ENCODE assay signal across 8 cellular contexts in genomic region chr3:111967651-111968274, GRCh38. TPM values are rescaled to one million over a fixed set of nuclear protein-coding genes. Genes with fewer than 3 reads are reported as not detected.
DNase-seq lines count a peak whose midpoint lies in the region; ATAC-seq lines count a peak whose summit lies in the region.

No MANE protein-coding gene starts in this region.

- H3K27ac Mint-ChIP-seq in activated CD4-positive, alpha-beta memory T cell treated with anti-CD3 and anti-CD28 coated beads, Interleukin-2, amount 10 ng/mL, durations not matched to agents 7 days and 5 days: no peak overlapping the region

- no peaks in the 10 kb centered on the region for H3K36me3 Mint-ChIP-seq in activated CD4-positive, alpha-beta memory T cell treated with anti-CD3 and anti-CD28 coated beads, Interleukin-2, amount 10 ng/mL, durations not matched to agents 7 days and 5 days (ENCODE audit: low read depth)

- POLR2A ChIA-PET in activated CD4-positive, alpha-beta memory T cell treated with anti-CD3 and anti-CD28 coated beads, Interleukin-2, amount 10 ng/mL, durations not matched to agents 7 days and 5 days (lab: Charles Lee): interaction anchor here (3.1 to 3.8 kb wide), 2 partner anchors 12 to 251 kb away, joined by 17 to 21 read pairs; partner anchors contain the start of gene ABHD10

- no peaks in the 10 kb centered on the region for H3K9me3 Mint-ChIP-seq in activated CD4-positive, alpha-beta memory T cell treated with anti-CD3 and anti-CD28 coated beads, Interleukin-2, amount 10 ng/mL, durations not matched to agents 7 days and 5 days

- H3K27me3 Mint-ChIP-seq in activated CD4-positive, alpha-beta memory T cell treated with anti-CD3 and anti-CD28 coated beads, Interleukin-2, amount 10 ng/mL, durations not matched to agents 7 days and 5 days: no peaks in the 10 kb centered on the region

- peaks cover 12% of the 10 kb centered on the region for H3K4me1 Mint-ChIP-seq in activated CD4-positive, alpha-beta memory T cell treated with anti-CD3 and anti-CD28 coated beads, Interleukin-2, amount 10 ng/mL, durations not matched to agents 7 days and 5 days

- CTCF ChIA-PET in activated CD4-positive, alpha-beta memory T cell treated with anti-CD3 and anti-CD28 coated beads, Interleukin-2, amount 10 ng/mL, durations not matched to agents 7 days and 5 days (lab: Charles Lee): interaction anchor here (0.6 to 10.8 kb wide), 40 partner anchors 9 to 887 kb away, joined by 3 to 200 read pairs (median 4); partner anchors contain the start of genes ABHD10 and PHLDB2

- ATAC-seq in GM19467 (IDR thresholded peaks at IDR 0.05; ENCODE audit: unreplicated experiment) (peak; percentile 92), HG03575 (IDR thresholded peaks at IDR 0.05; ENCODE audit: extremely low read depth, insufficient number of reproducible peaks, low FRiP score, unreplicated experiment) (peak; percentile 90)

- no peak overlapping the region for H3K4me3 Mint-ChIP-seq in activated CD4-positive, alpha-beta memory T cell treated with anti-CD3 and anti-CD28 coated beads, Interleukin-2, amount 10 ng/mL, durations not matched to agents 7 days and 5 days

- DNase-seq in CMK (ENCODE audit: low read depth) (peak; percentile 42), NCI-H82 (lab: John Stamatoyannopoulos, UW) (peak; percentile 93), mesenteric fat pad (ENCODE audit: low spot score) (peak; percentile 89)
- peak; percentile 82 for DNase-seq in activated CD4-positive, alpha-beta memory T cell treated with anti-CD3 and anti-CD28 coated beads, Interleukin-2, amount 10 ng/mL, durations not matched to agents 7 days and 5 days
- DNase-seq in effector CD8-positive, alpha-beta T cell (lab: John Stamatoyannopoulos, UW): peak; percentile 67
- DNase-seq in stimulated activated CD8-positive, alpha-beta memory T cell treated with anti-CD3 and anti-CD28 coated beads, Interleukin-15, amount 100 ng/mL, for 48 hours (ENCODE audit: low read depth in 2 of 2): peak; percentile 59 to 63

RNA-seq across cellular contexts. Expression of gene ABHD10, which starts 11.1 kb away (rescaled TPM):
- total RNA-seq in activated CD4-positive, alpha-beta memory T cell treated with anti-CD3 and anti-CD28 coated beads, Interleukin-2, amount 10 ng/mL, durations not matched to agents 7 days and 5 days: 10 to 100 TPM; 40.4 to 44.7 TPM
- 17.6 TPM for total RNA-seq in mesenteric fat pad

RNA-seq across cellular contexts. Expression of gene TAGLN3, which starts 31.0 kb away (rescaled TPM):
- total RNA-seq in activated CD4-positive, alpha-beta memory T cell treated with anti-CD3 and anti-CD28 coated beads, Interleukin-2, amount 10 ng/mL, durations not matched to agents 7 days and 5 days: under 1 TPM in 1 of 2 experiments, not detected in 1; 0.18 TPM
- not detected for total RNA-seq in mesenteric fat pad

Comparison
In these comparisons a context has a peak if more than half of its experiments do, and no peak if none do; other contexts are left out.
1. Peak in every context shown above with its lines: DNase-seq and ATAC-seq.
2. DNase-seq: peak in every context shown above with its lines; median percentile 93 in NCI-H82; 89 in mesenteric fat pad; 82 in activated CD4-positive, alpha-beta memory T cell treated with anti-CD3 and anti-CD28 coated beads, Interleukin-2, amount 10 ng/mL, durations not matched to agents 7 days and 5 days; 67 in effector CD8-positive, alpha-beta T cell; 61 in stimulated activated CD8-positive, alpha-beta memory T cell treated with anti-CD3 and anti-CD28 coated beads, Interleukin-15, amount 100 ng/mL, for 48 hours; 42 in CMK.